15 cellular contexts compared by ENCODE assay signal in the genomic region with DNA sequence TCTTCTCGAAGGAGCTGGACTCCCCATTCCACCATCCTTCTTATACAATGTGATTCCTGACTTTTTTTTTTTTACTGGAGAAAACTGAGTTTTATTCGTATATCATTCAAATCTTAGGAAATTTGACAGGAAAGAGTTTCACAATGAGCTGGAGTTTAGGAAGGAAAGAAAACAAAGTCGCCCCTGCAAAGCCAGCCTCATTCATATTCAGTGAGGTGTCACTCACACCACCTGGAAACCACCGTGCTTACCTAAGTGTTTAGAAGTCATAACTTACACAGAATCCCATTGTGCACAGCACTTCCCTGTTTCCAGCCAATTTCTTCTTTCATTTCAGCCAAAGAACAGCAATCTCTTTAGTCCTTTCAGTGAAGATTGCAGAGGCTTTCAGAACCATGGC.
DNase-seq lines count a peak whose midpoint lies in the region; ATAC-seq, FAIRE-seq and TF ChIP-seq lines count a peak whose summit lies in the region.
"Had no signal": no experiment of that assay in that cellular context is flagged by ENCODE, and none has a peak within 500 bp of the region (broad histone marks: within the 10 kb centered on the region; RNA-seq: fewer than 3 reads in every experiment).

No MANE protein-coding gene starts in this region.

- no peaks in the 10 kb centered on the region for H4K20me1 ChIP-seq in astrocyte (ENCODE audit: insufficient read depth, low read length)
- no peaks in the 10 kb centered on the region for H4K20me1 ChIP-seq in GM23248 (ENCODE audit: insufficient read depth)

- H3K36me3 ChIP-seq in astrocyte (ENCODE audit: insufficient read depth, low read length) (no peaks in the 10 kb centered on the region), GM23248 (ENCODE audit: low read depth) (no peaks in the 10 kb centered on the region)

- no peak overlapping the region for H3K27ac ChIP-seq in astrocyte (ENCODE audit: low read depth, low read length)
- no peak overlapping the region for H3K27ac ChIP-seq in GM23248
- H3K27ac ChIP-seq: heart left ventricle had no signal

- H3K27me3 ChIP-seq in astrocyte (ENCODE audit: insufficient read depth, low read length) (no peaks in the 10 kb centered on the region), GM23248 (replicated peaks; ENCODE audit: insufficient read depth) (no peaks in the 10 kb centered on the region)
- H3K27me3 ChIP-seq: heart left ventricle had no signal

- H3K27me3 Mint-ChIP-seq in IgD-negative memory B cell, result no peaks in the 10 kb centered on the region
- no peaks in the 10 kb centered on the region for H3K27me3 Mint-ChIP-seq in astrocyte (ENCODE audit: low read depth, unreplicated experiment)
- H3K27me3 Mint-ChIP-seq in memory B cell, result no peaks in the 10 kb centered on the region
- H3K27me3 Mint-ChIP-seq: dendritic cell treated with granulocyte-macrophage colony-stimulating factor and Interleukin-4, amounts not matched to agents 40 ng/mL and 50 ng/mL, for 4 days had no signal

- H3K36me3 Mint-ChIP-seq in IgD-negative memory B cell, result peaks cover 4% of the 10 kb centered on the region
- peaks cover 12% of the 10 kb centered on the region for H3K36me3 Mint-ChIP-seq in astrocyte (ENCODE audit: low read depth, unreplicated experiment)
- H3K36me3 Mint-ChIP-seq in memory B cell, result peaks cover 17% of the 10 kb centered on the region

- TF ChIP-seq POLR2A in GM12892 (IDR thresholded peaks at IDR 0.05; ENCODE audit: low read depth, low read length), result no peak

- H3K79me2 ChIP-seq in astrocyte (ENCODE audit: insufficient read depth, low read length) (no peaks in the 10 kb centered on the region), GM23248 (ENCODE audit: insufficient read depth) (no peaks in the 10 kb centered on the region)

- no peaks in the 10 kb centered on the region for H3K9me3 ChIP-seq in astrocyte (ENCODE audit: insufficient read depth, low read depth, low read length)
- H3K9me3 ChIP-seq in GM23248 (ENCODE audit: low read depth), result no peaks in the 10 kb centered on the region
- H3K9me3 ChIP-seq: Caco-2, heart left ventricle had no signal

- in situ Hi-C loops in GM23248 (cut with MboI), result no loop called here

- H3K4me1 ChIP-seq in astrocyte (ENCODE audit: insufficient read depth, low read length) (peaks cover 10% of the 10 kb centered on the region), GM23248 (ENCODE audit: insufficient read depth) (no peaks in the 10 kb centered on the region)
- H3K4me1 ChIP-seq: Caco-2 had no signal

- ATAC-seq in memory B cell (ENCODE audit: low read depth), result peak; percentile 77
- ATAC-seq in GM19397 (IDR thresholded peaks at IDR 0.05; ENCODE audit: unreplicated experiment), result no peak
- ATAC-seq: PC-3 had no signal

- 78 to 79% methylated on average over 4 of the region's 4 CpGs for WGBS in GM23248 (ENCODE audit: low coverage in 1 of 2, low lambda C conversion rate in 2 of 2, missing lambda C conversion rate in 2 of 2), 2 experiments

- TF ChIP-seq CTCF in astrocyte (IDR thresholded peaks at IDR 0.05; ENCODE audit: insufficient read depth, low read depth, low read length), result no peak

- H3K4me3 Mint-ChIP-seq in IgD-negative memory B cell (peak overlapping the region; percentile 52 to 90 (median 76)), astrocyte (ENCODE audit: unreplicated experiment) (no peak overlapping the region), memory B cell (no peak overlapping the region)
- H3K4me3 Mint-ChIP-seq: dendritic cell treated with granulocyte-macrophage colony-stimulating factor and Interleukin-4, amounts not matched to agents 40 ng/mL and 50 ng/mL, for 4 days had no signal

- H3K4me2 ChIP-seq in astrocyte (ENCODE audit: low read length) (peak overlapping the region; percentile 13), GM23248 (ENCODE audit: unreplicated experiment) (no peak overlapping the region)

- FAIRE-seq in GM12892 (lab: Jason Lieb, UNC) (peak; percentile 91), astrocyte (lab: Jason Lieb, UNC) (no peak)
- FAIRE-seq: urothelium cell line had no signal

- DNase-seq in GM12892 (ENCODE audit: insufficient read length) (no peak), astrocyte (ENCODE audit: low read depth) (peak; percentile 41), memory B cell (ENCODE audit: low spot score in 2 of 2) (no peak), globus pallidus (ENCODE audit: low spot score) (no peak), middle frontal gyrus (ENCODE audit: extremely low spot score, low spot score) (no peak), GM23248 (no peak)
- DNase-seq: Caco-2, heart left ventricle, PC-3, T-helper 9 cell had no signal

- H3K27ac Mint-ChIP-seq in IgD-negative memory B cell (peak overlapping the region; percentile 93 to 96 (median 96)), astrocyte (ENCODE audit: unreplicated experiment) (no peak overlapping the region), memory B cell (peak overlapping the region; percentile 94)
- H3K27ac Mint-ChIP-seq: dendritic cell treated with granulocyte-macrophage colony-stimulating factor and Interleukin-4, amounts not matched to agents 40 ng/mL and 50 ng/mL, for 4 days had no signal

- no peak overlapping the region for H3K9ac ChIP-seq in astrocyte (ENCODE audit: low read length)
- no peak overlapping the region for H3K9ac ChIP-seq in GM23248

- no peak overlapping the region for H3K4me3 ChIP-seq in astrocyte (ENCODE audit: insufficient read depth, low read depth, low read length)
- H3K4me3 ChIP-seq in GM23248, result no peak overlapping the region
- H3K4me3 ChIP-seq: heart left ventricle, lung had no signal

- H3F3A ChIP-seq in GM23248 (ENCODE audit: insufficient read depth), result no peaks in the 10 kb centered on the region

- H3K9me3 Mint-ChIP-seq in IgD-negative memory B cell, result no peaks in the 10 kb centered on the region
- H3K9me3 Mint-ChIP-seq in astrocyte (ENCODE audit: unreplicated experiment), result no peaks in the 10 kb centered on the region
- no peaks in the 10 kb centered on the region for H3K9me3 Mint-ChIP-seq in memory B cell
- H3K9me3 Mint-ChIP-seq: dendritic cell treated with granulocyte-macrophage colony-stimulating factor and Interleukin-4, amounts not matched to agents 40 ng/mL and 50 ng/mL, for 4 days had no signal

- H2AFZ ChIP-seq in astrocyte (ENCODE audit: low read depth, low read length) (no peak overlapping the region), GM23248 (no peak overlapping the region)

- H3K9me2 ChIP-seq in GM23248 (ENCODE audit: insufficient read depth), result no peaks in the 10 kb centered on the region

- H3K4me1 Mint-ChIP-seq in IgD-negative memory B cell, result peaks cover 18 to 24% (median 20%) of the 10 kb centered on the region in 3 donors
- H3K4me1 Mint-ChIP-seq in astrocyte (ENCODE audit: low read depth, unreplicated experiment), result no peaks in the 10 kb centered on the region
- H3K4me1 Mint-ChIP-seq in memory B cell, result peaks cover 18% of the 10 kb centered on the region

Comparison
In these comparisons a context has a peak if more than half of its experiments do, and no peak if none do; other contexts are left out.
1. H3K4me3 Mint-ChIP-seq: peak in IgD-negative memory B cell (4 of 4); none in astrocyte (single experiment) and memory B cell (single experiment).